12 cellular contexts compared by ENCODE assay signal in the genomic region with DNA sequence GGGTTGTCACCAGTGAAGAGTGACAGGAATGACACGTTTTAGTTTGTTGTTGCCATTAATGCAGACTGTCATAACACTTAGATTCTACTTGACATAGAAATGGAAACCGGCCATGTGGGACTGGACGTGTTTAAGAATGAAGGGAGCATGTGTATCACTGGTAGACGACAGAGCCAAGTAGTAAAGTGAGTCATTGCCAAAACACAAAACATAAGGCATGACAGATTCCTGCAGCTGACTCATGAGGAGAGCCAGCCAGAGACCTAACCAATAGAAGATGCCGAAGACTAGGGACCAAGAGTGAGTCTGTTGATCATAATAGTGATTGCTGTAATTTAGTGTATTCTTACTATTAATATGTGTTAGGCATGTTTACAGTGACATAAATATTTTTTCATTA.
DNase-seq lines count a peak whose midpoint lies in the region; ATAC-seq and TF ChIP-seq lines count a peak whose summit lies in the region.
"Had no signal": no experiment of that assay in that cellular context is flagged by ENCODE, and none has a peak within 500 bp of the region (broad histone marks: within the 10 kb centered on the region; RNA-seq: fewer than 3 reads in every experiment).

No MANE protein-coding gene starts in this region.

- peak; percentile 89 for DNase-seq in EL
- DNase-seq in NCI-H226 = peak; percentile 54
- peak; percentile 77 for DNase-seq in epithelial cell of esophagus (ENCODE audit: low read depth)
- no peak for DNase-seq in omental fat pad (ENCODE audit: low spot score)
- no peak for DNase-seq in activated CD8-positive, alpha-beta memory T cell treated with anti-CD3 and anti-CD28 coated beads, Interleukin-2, amount 10 ng/mL, durations not matched to agents 7 days and 5 days
- no peak for DNase-seq in ascending aorta (ENCODE audit: low spot score in 2 of 2)
- no peak for DNase-seq in aorta
- DNase-seq: activated CD4-positive, alpha-beta T cell treated with anti-CD3 and anti-CD28 coated beads, Interleukin-2, amount 10 ng/mL, durations not matched to agents 7 days and 5 days; activated naive CD8-positive, alpha-beta T cell treated with anti-CD3 and anti-CD28 coated beads for 36 hours; NCI-H187 had no signal

- H3K36me3 ChIP-seq in ascending aorta (no peaks in the 10 kb centered on the region), aorta (ENCODE audit: control insufficient read depth in 1 of 2, insufficient read depth in 2 of 2, low read length in 1 of 2) (no peaks in the 10 kb centered on the region)

- ATAC-seq in omental fat pad (ENCODE audit: low FRiP score) = peak; percentile 54
- ATAC-seq in HG02884 (IDR thresholded peaks at IDR 0.05; ENCODE audit: unreplicated experiment) = no peak
- ATAC-seq in activated CD8-positive, alpha-beta memory T cell treated with anti-CD3 and anti-CD28 coated beads, Interleukin-2, amount 10 ng/mL, durations not matched to agents 7 days and 5 days = no peak
- no peak for ATAC-seq in aorta (ENCODE audit: low FRiP score)
- ATAC-seq: stimulated activated effector memory CD8-positive, alpha-beta T cell treated with anti-CD3 and anti-CD28 coated beads, Interleukin-12 subunit alpha, Interleukin-12 subunit beta, amount 100 ng/mL, for 72 hours had no signal

- intact Hi-C loops in ascending aorta (cut with DNase I) (no loop called here), aorta (cut with DNase I) (no loop called here)

- H3K27me3 ChIP-seq in ascending aorta (no peaks in the 10 kb centered on the region), aorta (ENCODE audit: control insufficient read depth in 1 of 2, insufficient read depth in 2 of 2, low read length in 1 of 2) (no peaks in the 10 kb centered on the region)

- H3K9me3 Mint-ChIP-seq in activated CD8-positive, alpha-beta memory T cell treated with anti-CD3 and anti-CD28 coated beads, Interleukin-2, amount 10 ng/mL, durations not matched to agents 7 days and 5 days (ENCODE audit: low read depth) = peaks cover 3% of the 10 kb centered on the region
- H3K9me3 Mint-ChIP-seq: activated CD4-positive, alpha-beta T cell treated with anti-CD3 and anti-CD28 coated beads, Interleukin-2, amount 10 ng/mL, durations not matched to agents 7 days and 5 days had no signal

- H3K27ac Mint-ChIP-seq in activated CD8-positive, alpha-beta memory T cell treated with anti-CD3 and anti-CD28 coated beads, Interleukin-2, amount 10 ng/mL, durations not matched to agents 7 days and 5 days = no peak overlapping the region
- H3K27ac Mint-ChIP-seq: activated CD4-positive, alpha-beta T cell treated with anti-CD3 and anti-CD28 coated beads, Interleukin-2, amount 10 ng/mL, durations not matched to agents 7 days and 5 days; activated naive CD8-positive, alpha-beta T cell treated with anti-CD3 and anti-CD28 coated beads for 36 hours; stimulated activated effector memory CD8-positive, alpha-beta T cell treated with anti-CD3 and anti-CD28 coated beads, Interleukin-12 subunit alpha, Interleukin-12 subunit beta, amount 100 ng/mL, for 72 hours had no signal

- WGBS in aorta, 2 donors = 7 to 13% methylated on average over 5 of the region's 5 CpGs

- CTCF ChIA-PET in activated CD8-positive, alpha-beta memory T cell treated with anti-CD3 and anti-CD28 coated beads, Interleukin-2, amount 10 ng/mL, durations not matched to agents 7 days and 5 days (lab: Charles Lee) = interaction anchor here (1.0 kb wide), 1 partner anchor 20 kb away, joined by 3 read pairs; no protein-coding TSS in a partner anchor

- H3K27ac ChIP-seq in ascending aorta = no peak overlapping the region
- H3K27ac ChIP-seq in aorta (ENCODE audit: low read depth in 1 of 2, low read length in 2 of 2) = no peak overlapping the region

- H3K4me1 Mint-ChIP-seq in activated CD8-positive, alpha-beta memory T cell treated with anti-CD3 and anti-CD28 coated beads, Interleukin-2, amount 10 ng/mL, durations not matched to agents 7 days and 5 days = no peaks in the 10 kb centered on the region
- H3K4me1 Mint-ChIP-seq: activated CD4-positive, alpha-beta T cell treated with anti-CD3 and anti-CD28 coated beads, Interleukin-2, amount 10 ng/mL, durations not matched to agents 7 days and 5 days; activated naive CD8-positive, alpha-beta T cell treated with anti-CD3 and anti-CD28 coated beads for 36 hours; stimulated activated effector memory CD8-positive, alpha-beta T cell treated with anti-CD3 and anti-CD28 coated beads, Interleukin-12 subunit alpha, Interleukin-12 subunit beta, amount 100 ng/mL, for 72 hours had no signal

- no peaks in the 10 kb centered on the region for H3K9me3 ChIP-seq in ascending aorta
- peaks cover 2% of the 10 kb centered on the region for H3K9me3 ChIP-seq in aorta (ENCODE audit: control insufficient read depth, low read length)

- TF ChIP-seq CTCF in epithelial cell of esophagus (IDR thresholded peaks at IDR 0.05; ENCODE audit: insufficient read depth, low read depth, low read length, missing control alignments) = no peak
- TF ChIP-seq CTCF in omental fat pad (IDR thresholded peaks at IDR 0.05) = no peak
- no peak for TF ChIP-seq CTCF in ascending aorta (IDR thresholded peaks at IDR 0.05)

- no peaks in the 10 kb centered on the region for H3K36me3 Mint-ChIP-seq in activated CD8-positive, alpha-beta memory T cell treated with anti-CD3 and anti-CD28 coated beads, Interleukin-2, amount 10 ng/mL, durations not matched to agents 7 days and 5 days
- H3K36me3 Mint-ChIP-seq: activated naive CD8-positive, alpha-beta T cell treated with anti-CD3 and anti-CD28 coated beads for 36 hours; stimulated activated effector memory CD8-positive, alpha-beta T cell treated with anti-CD3 and anti-CD28 coated beads, Interleukin-12 subunit alpha, Interleukin-12 subunit beta, amount 100 ng/mL, for 72 hours had no signal

- no peak overlapping the region for H3K4me3 Mint-ChIP-seq in activated CD8-positive, alpha-beta memory T cell treated with anti-CD3 and anti-CD28 coated beads, Interleukin-2, amount 10 ng/mL, durations not matched to agents 7 days and 5 days
- H3K4me3 Mint-ChIP-seq: activated CD4-positive, alpha-beta T cell treated with anti-CD3 and anti-CD28 coated beads, Interleukin-2, amount 10 ng/mL, durations not matched to agents 7 days and 5 days; activated naive CD8-positive, alpha-beta T cell treated with anti-CD3 and anti-CD28 coated beads for 36 hours; stimulated activated effector memory CD8-positive, alpha-beta T cell treated with anti-CD3 and anti-CD28 coated beads, Interleukin-12 subunit alpha, Interleukin-12 subunit beta, amount 100 ng/mL, for 72 hours had no signal

- H3K4me1 ChIP-seq in ascending aorta (no peaks in the 10 kb centered on the region), aorta (ENCODE audit: control insufficient read depth in 1 of 2, insufficient read depth in 2 of 2, low read length in 2 of 2) (no peaks in the 10 kb centered on the region)

- no peaks in the 10 kb centered on the region for H3K27me3 Mint-ChIP-seq in activated CD8-positive, alpha-beta memory T cell treated with anti-CD3 and anti-CD28 coated beads, Interleukin-2, amount 10 ng/mL, durations not matched to agents 7 days and 5 days

- no peak overlapping the region for H3K4me3 ChIP-seq in epithelial cell of esophagus (ENCODE audit: low read length)
- no peak overlapping the region for H3K4me3 ChIP-seq in ascending aorta
- no peak overlapping the region for H3K4me3 ChIP-seq in aorta (ENCODE audit: low read length in 2 of 2)

Comparison
In these comparisons a context has a peak if more than half of its experiments do, and no peak if none do; other contexts are left out.
1. DNase-seq: peak in EL (single experiment), NCI-H226 (single experiment) and epithelial cell of esophagus (single experiment); none in omental fat pad (single experiment), activated CD8-positive, alpha-beta memory T cell treated with anti-CD3 and anti-CD28 coated beads, Interleukin-2, amount 10 ng/mL, durations not matched to agents 7 days and 5 days (single experiment), ascending aorta (0 of 2) and aorta (0 of 2).